Comparison of ENCODE assay signal across 18 cellular contexts in the genomic region with DNA sequence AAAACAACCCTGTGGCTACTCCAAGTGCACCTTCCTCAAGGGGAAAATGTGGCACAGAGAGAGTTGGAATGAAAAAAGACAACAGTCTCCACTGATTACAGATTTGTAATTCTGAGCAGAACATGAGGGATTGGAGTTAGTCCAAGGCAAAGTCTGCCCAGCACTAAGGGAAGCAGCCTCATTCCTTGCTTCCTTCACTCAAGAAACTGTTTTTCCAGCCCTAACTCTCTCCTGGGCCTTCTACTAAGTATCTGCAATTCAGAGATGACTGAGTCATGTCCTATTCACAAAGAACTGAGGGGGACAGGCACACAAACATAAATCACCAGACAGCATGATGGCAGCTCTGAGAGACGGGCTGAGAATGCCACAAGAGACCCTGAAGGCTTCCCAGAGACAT.
DNase-seq lines count a peak whose midpoint lies in the region; ATAC-seq and TF ChIP-seq lines count a peak whose summit lies in the region.
"Had no signal": no experiment of that assay in that cellular context is flagged by ENCODE, and none has a peak within 500 bp of the region (broad histone marks: within the 10 kb centered on the region; RNA-seq: fewer than 3 reads in every experiment).

No MANE protein-coding gene starts in this region.

- no peaks in the 10 kb centered on the region for H3K36me3 ChIP-seq in adipocyte (ENCODE audit: control insufficient read depth, insufficient read depth, low read length, severe bottlenecking)
- peaks cover 14% of the 10 kb centered on the region for H3K36me3 ChIP-seq in left ventricle myocardium inferior
- no peaks in the 10 kb centered on the region for H3K36me3 ChIP-seq in smooth muscle cell (ENCODE audit: low read depth)
- H3K36me3 ChIP-seq: ascending aorta, tibial nerve had no signal

- H3K4me2 ChIP-seq in smooth muscle cell: peak overlapping the region; percentile 30

- H3K9me3 ChIP-seq in adipocyte (ENCODE audit: control insufficient read depth, low read length) (no peaks in the 10 kb centered on the region), left ventricle myocardium inferior (replicated peaks) (no peaks in the 10 kb centered on the region), smooth muscle cell (replicated peaks; ENCODE audit: low read depth) (no peaks in the 10 kb centered on the region)
- H3K9me3 ChIP-seq: ascending aorta, tibial nerve had no signal

- H3K4me3 ChIP-seq in AG10803 (ENCODE audit: low read length) (no peak overlapping the region), adipocyte (ENCODE audit: low read length) (no peak overlapping the region), left ventricle myocardium inferior (no peak overlapping the region), smooth muscle cell (no peak overlapping the region)
- H3K4me3 ChIP-seq: ascending aorta, tibial nerve had no signal

- TF ChIP-seq CTCF in AG10803 (conservative IDR thresholded peaks at IDR 0.05; ENCODE audit: low read length) (no peak), left ventricle myocardium inferior (IDR thresholded peaks at IDR 0.05; ENCODE audit: borderline replicate concordance) (no peak), smooth muscle cell (IDR thresholded peaks at IDR 0.05; ENCODE audit: borderline replicate concordance, insufficient read depth, poor library complexity, severe bottlenecking) (no peak), foreskin keratinocyte (conservative IDR thresholded peaks at IDR 0.05) (no peak)

- H2AFZ ChIP-seq in smooth muscle cell (ENCODE audit: low read depth): no peak overlapping the region

- H4K20me1 ChIP-seq in smooth muscle cell (ENCODE audit: low read depth): no peaks in the 10 kb centered on the region

- H3K9ac ChIP-seq in adipocyte (ENCODE audit: low read length) (no peak overlapping the region), smooth muscle cell (ENCODE audit: low read depth) (no peak overlapping the region)

- intact Hi-C loops in left ventricle myocardium inferior (cut with micrococcal nuclease): no loop called here

- 17% methylated on average over 1 of the region's 1 CpG for WGBS in smooth muscle cell (ENCODE audit: low lambda C conversion rate)

- H3K27me3 ChIP-seq in adipocyte (replicated peaks; ENCODE audit: control insufficient read depth, insufficient read depth, low read length): peaks cover 21% of the 10 kb centered on the region
- H3K27me3 ChIP-seq in left ventricle myocardium inferior (ENCODE audit: low read depth): no peaks in the 10 kb centered on the region
- H3K27me3 ChIP-seq in smooth muscle cell (ENCODE audit: low read depth): no peaks in the 10 kb centered on the region
- H3K27me3 ChIP-seq in foreskin keratinocyte: no peaks in the 10 kb centered on the region
- H3K27me3 ChIP-seq: ascending aorta, tibial nerve had no signal

- ATAC-seq in foreskin keratinocyte (no peak), GM21786 (IDR thresholded peaks at IDR 0.05; ENCODE audit: unreplicated experiment) (no peak)
- ATAC-seq: activated CD8-positive, alpha-beta T cell treated with anti-CD3 and anti-CD28 coated beads, Interleukin-2, amount 10 ng/mL, durations not matched to agents 7 days and 5 days; HepG2; SK-N-SH treated with all-trans-retinoic acid at 6 μM for 48 hours had no signal

- H3F3A ChIP-seq in smooth muscle cell (ENCODE audit: low read depth): peaks cover 7% of the 10 kb centered on the region

- peak; percentile 42 for DNase-seq in AG10803 (ENCODE audit: low read depth)
- DNase-seq in adipocyte (ENCODE audit: low read depth): peak; percentile 21
- no peak for DNase-seq in left ventricle myocardium inferior
- no peak for DNase-seq in smooth muscle cell (lab: John Stamatoyannopoulos, UW; ENCODE audit: unreplicated experiment)
- DNase-seq in SKM-1 (lab: John Stamatoyannopoulos, UW; ENCODE audit: unreplicated experiment): no peak
- no peak for DNase-seq in foreskin keratinocyte
- DNase-seq in SW 1271 (lab: John Stamatoyannopoulos, UW): no peak
- DNase-seq: activated CD8-positive, alpha-beta T cell treated with anti-CD3 and anti-CD28 coated beads, Interleukin-2, amount 10 ng/mL, durations not matched to agents 7 days and 5 days; Karpas-422; left cardiac atrium; NCI-H1436; NCI-H446; OCI-M1 had no signal

- H3K27ac ChIP-seq in left ventricle myocardium inferior (replicated peaks): peak overlapping the region; percentile 45
- H3K27ac ChIP-seq in smooth muscle cell (ENCODE audit: low read depth): peak overlapping the region; percentile 38
- no peak overlapping the region for H3K27ac ChIP-seq in foreskin keratinocyte

- H3K4me1 ChIP-seq in adipocyte (ENCODE audit: control insufficient read depth, insufficient read depth, low read length) (peaks cover 11% of the 10 kb centered on the region), left ventricle myocardium inferior (peaks cover 33% of the 10 kb centered on the region), smooth muscle cell (ENCODE audit: low read depth) (peaks cover 6% of the 10 kb centered on the region), foreskin keratinocyte (peaks cover 11% of the 10 kb centered on the region)
- H3K4me1 ChIP-seq: tibial nerve had no signal

- H3K79me2 ChIP-seq in smooth muscle cell (ENCODE audit: low read depth): no peaks in the 10 kb centered on the region

Comparison
In these comparisons a context has a peak if more than half of its experiments do, and no peak if none do; other contexts are left out.
1. DNase-seq: peak in AG10803 (single experiment) and adipocyte (single experiment); none in left ventricle myocardium inferior (single experiment), smooth muscle cell (single experiment), SKM-1 (single experiment), foreskin keratinocyte (0 of 2) and SW 1271 (0 of 2).